Comparison of ENCODE assay signal across 1 cellular context in genomic region chr12:63716891-63717290, GRCh38. TPM values are rescaled to one million over a fixed set of nuclear protein-coding genes. Genes with fewer than 3 reads are reported as not detected.
"Had no signal": no experiment of that assay in that cellular context is flagged by ENCODE, and none has a peak within 500 bp of the region (broad histone marks: within the 10 kb centered on the region; RNA-seq: fewer than 3 reads in every experiment).

No MANE protein-coding gene starts in this region.

RNA-seq across cellular contexts. Expression of gene DPY19L2, which starts 48.6 kb away (rescaled TPM):
- polyA plus RNA-seq: smooth muscle cell had no signal
